30 cellular contexts compared by ENCODE assay signal in genomic region chr11:7564803-7565202, GRCh38.
"Had no signal": no experiment of that assay in that cellular context is flagged by ENCODE, and none has a peak within 500 bp of the region (broad histone marks: within the 10 kb centered on the region; RNA-seq: fewer than 3 reads in every experiment).

No MANE protein-coding gene starts in this region.

- DNase-seq: activated CD4-positive, alpha-beta memory T cell treated with anti-CD3 and anti-CD28 coated beads, Interleukin-2, amount 10 ng/mL, durations not matched to agents 7 days and 5 days; activated CD4-positive, alpha-beta T cell treated with anti-CD3 and anti-CD28 coated beads for 1 hour; activated CD4-positive, alpha-beta T cell treated with anti-CD3 and anti-CD28 coated beads for 4 hours; activated CD4-positive, alpha-beta T cell treated with anti-CD3 and anti-CD28 coated beads, Interleukin-2, amount 10 ng/mL, durations not matched to agents 7 days and 5 days; activated CD4-positive, alpha-beta T cell treated with anti-CD3 and anti-CD28 coated beads, Interleukin-2, amount 50 U/mL, for 4 hours; activated CD8-positive, alpha-beta memory T cell treated with anti-CD3 and anti-CD28 coated beads, Interleukin-2, amount 50 U/mL, for 48 hours; activated gamma-delta T cell; activated naive CD4-positive, alpha-beta T cell; activated naive CD4-positive, alpha-beta T cell treated with anti-CD3 and anti-CD28 coated beads, Interleukin-2, amount 50 U/mL, for 16 hours; activated T-cell treated with anti-CD3 and anti-CD28 coated beads for 4 hours; activated T-cell treated with anti-CD3 and anti-CD28 coated beads, Interleukin-2, amount 50 U/mL, for 24 hours; activated T-cell treated with anti-CD3 and anti-CD28 coated beads, Interleukin-2, amount 50 U/mL, for 72 hours; amniotic stem cell; anterior cingulate cortex; brain microvascular endothelial cell; dorsolateral prefrontal cortex; effector memory CD4-positive, alpha-beta T cell; endodermal cell; foreskin keratinocyte; gastrocnemius medialis; glutamatergic neuron; heart left ventricle; T-helper 2 cell had no signal

- H3K4me3 Mint-ChIP-seq: activated CD4-positive, alpha-beta memory T cell treated with anti-CD3 and anti-CD28 coated beads, Interleukin-2, amount 10 ng/mL, durations not matched to agents 7 days and 5 days; activated CD4-positive, alpha-beta T cell treated with anti-CD3 and anti-CD28 coated beads, Interleukin-2, amount 10 ng/mL, durations not matched to agents 7 days and 5 days; activated naive CD8-positive, alpha-beta T cell; activated T-cell treated with anti-CD3 and anti-CD28 coated beads, Interleukin-2, amount 50 U/mL, for 24 hours; activated T-cell treated with anti-CD3 and anti-CD28 coated beads, Interleukin-2, amount 50 U/mL, for 72 hours; central memory CD8-positive, alpha-beta T cell; dendritic cell treated with granulocyte-macrophage colony-stimulating factor and Interleukin-4, amounts not matched to agents 40 ng/mL and 50 ng/mL, for 4 days; endodermal cell; WTC11 had no signal

- H3K27ac Mint-ChIP-seq: activated CD4-positive, alpha-beta memory T cell treated with anti-CD3 and anti-CD28 coated beads, Interleukin-2, amount 10 ng/mL, durations not matched to agents 7 days and 5 days; activated CD4-positive, alpha-beta T cell treated with anti-CD3 and anti-CD28 coated beads, Interleukin-2, amount 10 ng/mL, durations not matched to agents 7 days and 5 days; activated naive CD8-positive, alpha-beta T cell; activated T-cell treated with anti-CD3 and anti-CD28 coated beads, Interleukin-2, amount 50 U/mL, for 24 hours; activated T-cell treated with anti-CD3 and anti-CD28 coated beads, Interleukin-2, amount 50 U/mL, for 72 hours; dendritic cell treated with granulocyte-macrophage colony-stimulating factor and Interleukin-4, amounts not matched to agents 40 ng/mL and 50 ng/mL, for 4 days; endodermal cell; WTC11 had no signal

- H3K4me3 ChIP-seq: coronary artery, dorsolateral prefrontal cortex, gastrocnemius medialis, heart left ventricle had no signal

- H3K27me3 Mint-ChIP-seq: activated CD4-positive, alpha-beta memory T cell treated with anti-CD3 and anti-CD28 coated beads, Interleukin-2, amount 10 ng/mL, durations not matched to agents 7 days and 5 days; activated CD4-positive, alpha-beta T cell treated with anti-CD3 and anti-CD28 coated beads, Interleukin-2, amount 10 ng/mL, durations not matched to agents 7 days and 5 days; activated naive CD8-positive, alpha-beta T cell; central memory CD8-positive, alpha-beta T cell; dendritic cell treated with granulocyte-macrophage colony-stimulating factor and Interleukin-4, amounts not matched to agents 40 ng/mL and 50 ng/mL, for 4 days had no signal

- H3K9me3 Mint-ChIP-seq: activated CD4-positive, alpha-beta memory T cell treated with anti-CD3 and anti-CD28 coated beads, Interleukin-2, amount 10 ng/mL, durations not matched to agents 7 days and 5 days; activated CD4-positive, alpha-beta T cell treated with anti-CD3 and anti-CD28 coated beads, Interleukin-2, amount 10 ng/mL, durations not matched to agents 7 days and 5 days; activated T-cell treated with anti-CD3 and anti-CD28 coated beads, Interleukin-2, amount 50 U/mL, for 24 hours; central memory CD8-positive, alpha-beta T cell; dendritic cell treated with granulocyte-macrophage colony-stimulating factor and Interleukin-4, amounts not matched to agents 40 ng/mL and 50 ng/mL, for 4 days had no signal

- H3K9me3 ChIP-seq: gastrocnemius medialis had no signal

- H3K27ac ChIP-seq: brain microvascular endothelial cell, coronary artery, dorsolateral prefrontal cortex, foreskin keratinocyte, gastrocnemius medialis, heart left ventricle, VCaP had no signal

- H3K36me3 ChIP-seq: brain microvascular endothelial cell had no signal

- H3K4me1 ChIP-seq: foreskin keratinocyte, heart left ventricle had no signal

- ATAC-seq: activated T-cell treated with anti-CD3 and anti-CD28 coated beads, Interleukin-2, amount 50 U/mL, for 72 hours; esophagus mucosa; foreskin keratinocyte; gastrocnemius medialis; heart left ventricle; WTC11 had no signal

- H3K4me1 Mint-ChIP-seq: activated CD4-positive, alpha-beta memory T cell treated with anti-CD3 and anti-CD28 coated beads, Interleukin-2, amount 10 ng/mL, durations not matched to agents 7 days and 5 days; activated CD4-positive, alpha-beta T cell treated with anti-CD3 and anti-CD28 coated beads, Interleukin-2, amount 10 ng/mL, durations not matched to agents 7 days and 5 days; central memory CD8-positive, alpha-beta T cell had no signal

- H3K27me3 ChIP-seq: brain microvascular endothelial cell, dorsolateral prefrontal cortex, foreskin keratinocyte, gastrocnemius medialis, heart left ventricle had no signal
